ENCODE assay signal across 7 cellular contexts in genomic region chrX:124151195-124151594, GRCh38.
"Had no signal": no experiment of that assay in that cellular context is flagged by ENCODE, and none has a peak within 500 bp of the region (broad histone marks: within the 10 kb centered on the region; RNA-seq: fewer than 3 reads in every experiment).

No MANE protein-coding gene starts in this region.

- H2AFZ ChIP-seq: GM23338 had no signal

- H3K4me3 Mint-ChIP-seq: GM23338, H9 had no signal

- ATAC-seq: GM23338 had no signal

- DNase-seq: H9, HCEC 1CT, IMR-90 had no signal

- H3K4me2 ChIP-seq: GM23338 had no signal

- H3K27ac Mint-ChIP-seq: GM23338, H9 had no signal

- H3K4me3 ChIP-seq: GM23338 had no signal

- H3K4me1 Mint-ChIP-seq: GM23338 had no signal

- FAIRE-seq: H1, H54, HTR-8/SVneo had no signal
